28 cellular contexts compared by ENCODE assay signal in genomic region chr12:122610911-122611310, GRCh38.
A peak's percentile ranks its signal among the peaks of the same experiment; 100 is the strongest.
DNase-seq lines count a peak whose midpoint lies in the region; TF ChIP-seq lines count a peak whose summit lies in the region.
"Had no signal": no experiment of that assay in that cellular context is flagged by ENCODE, and none has a peak within 500 bp of the region (broad histone marks: within the 10 kb centered on the region; RNA-seq: fewer than 3 reads in every experiment).

No MANE protein-coding gene starts in this region.

- DNase-seq in HS-5 (ENCODE audit: low read depth) (peak; percentile 3), amniotic epithelial cell (ENCODE audit: low read depth) (peak; percentile 28), fibroblast of villous mesenchyme (ENCODE audit: low read depth) (peak; percentile 2), trophoblast cell (peak; percentile 11 to 46), T1000 (lab: John Stamatoyannopoulos, UW) (no peak), EL (no peak), DMS79 treated with DMSO at 0.1 percent for 48 hours (lab: John Stamatoyannopoulos, UW) (no peak)
- DNase-seq: activated B cell treated with CpG ODN at 0.5 μM for 24 hours; activated CD4-positive, alpha-beta T cell treated with anti-CD3 and anti-CD28 coated beads, Interleukin-2, amount 50 U/mL, for 1 hour; activated naive CD8-positive, alpha-beta T cell treated with anti-CD3 and anti-CD28 coated beads, Interleukin-2, amount 50 U/mL, for 24 hours; activated T-cell treated with anti-CD3 and anti-CD28 coated beads, Interleukin-2, amount 50 U/mL, for 4 hours; C1 segment of cervical spinal cord; COR-L47; DND-41; gastrocnemius medialis; hypothalamus; immature natural killer cell; left ventricle myocardium superior; NCI-H1048; NCI-H187 treated with DMSO at 0.1 percent for 48 hours; NCI-H2171 treated with DMSO at 0.1 percent for 48 hours; NCI-H524 treated with DMSO at 0.1 percent for 48 hours; ovary; Peyer's patch; spleen; SW 1271; transverse colon had no signal

- H3K4me3 ChIP-seq in fibroblast of villous mesenchyme (ENCODE audit: low read depth, low read length) (no peak overlapping the region), trophoblast cell (ENCODE audit: low read depth, low read length) (no peak overlapping the region)
- H3K4me3 ChIP-seq: gastrocnemius medialis, ovary, Peyer's patch, right atrium auricular region, spleen, transverse colon had no signal

- H2BK12ac ChIP-seq in trophoblast cell (ENCODE audit: low read length), result no peak overlapping the region

- no peaks in the 10 kb centered on the region for H3K27me3 ChIP-seq in trophoblast cell (ENCODE audit: insufficient read depth, low read length)
- H3K27me3 ChIP-seq: gastrocnemius medialis, ovary, Peyer's patch, right atrium auricular region, spleen, transverse colon had no signal

- no peaks in the 10 kb centered on the region for H3K9me3 ChIP-seq in trophoblast cell (ENCODE audit: insufficient read depth, low read depth, low read length)
- H3K9me3 ChIP-seq: gastrocnemius medialis, ovary, Peyer's patch, right atrium auricular region, spleen, transverse colon had no signal

- no peak overlapping the region for H2BK120ac ChIP-seq in trophoblast cell (ENCODE audit: insufficient read depth, low read length, poor library complexity)

- H3K18ac ChIP-seq in trophoblast cell (ENCODE audit: low read length), result no peak overlapping the region

- H3K27ac ChIP-seq in trophoblast cell (ENCODE audit: low read depth, low read length), result peak overlapping the region; percentile 61
- H3K27ac ChIP-seq: gastrocnemius medialis, ovary, Peyer's patch, right atrium auricular region, spleen, transverse colon had no signal

- H3K23ac ChIP-seq in trophoblast cell (ENCODE audit: low read length), result no peak overlapping the region

- H2AK5ac ChIP-seq in trophoblast cell (ENCODE audit: low read length), result no peak overlapping the region

- peaks cover 6 to 15% of the 10 kb centered on the region in 2 experiments for H3K36me3 ChIP-seq in trophoblast cell (ENCODE audit: control insufficient read depth in 1 of 2, insufficient read depth in 2 of 2, low read length in 2 of 2)
- H3K36me3 ChIP-seq: gastrocnemius medialis, ovary, right atrium auricular region, transverse colon had no signal

- no peak overlapping the region for H4K91ac ChIP-seq in trophoblast cell (ENCODE audit: low read depth, low read length)

- TF ChIP-seq CTCF in fibroblast of villous mesenchyme (IDR thresholded peaks at IDR 0.05; ENCODE audit: insufficient read depth, low read depth, low read length), result no peak

- peaks cover 4 to 6% of the 10 kb centered on the region in 2 experiments for H3K4me1 ChIP-seq in trophoblast cell (ENCODE audit: control insufficient read depth in 1 of 2, insufficient read depth in 2 of 2, low read length in 2 of 2)
- H3K4me1 ChIP-seq: gastrocnemius medialis, Peyer's patch, right atrium auricular region, spleen, transverse colon had no signal

- no CpG with 5 or more reads among the region's 2 CpGs for WGBS in trophoblast cell (ENCODE audit: extremely low coverage, insufficient coverage, insufficient read length)

- no peak overlapping the region for H3K14ac ChIP-seq in trophoblast cell (ENCODE audit: low read length)

- H4K12ac ChIP-seq in trophoblast cell (ENCODE audit: low read depth, low read length), result no peak overlapping the region

- H3K79me2 ChIP-seq in trophoblast cell (ENCODE audit: control insufficient read depth, insufficient read depth, low read length, poor library complexity), result no peaks in the 10 kb centered on the region

- H3K9ac ChIP-seq in trophoblast cell (ENCODE audit: low read length), result no peak overlapping the region

- no peak overlapping the region for H2BK5ac ChIP-seq in trophoblast cell (ENCODE audit: low read depth, low read length, poor library complexity)

- no peak overlapping the region for H3K4ac ChIP-seq in trophoblast cell (ENCODE audit: low read depth, low read length)

- H3K4me2 ChIP-seq in trophoblast cell (ENCODE audit: low read length), result peak overlapping the region; percentile 32

- H3K79me1 ChIP-seq in trophoblast cell (ENCODE audit: low read length), result peaks cover 4% of the 10 kb centered on the region

- H2AFZ ChIP-seq in trophoblast cell (ENCODE audit: insufficient read depth, low read length, poor library complexity), result no peak overlapping the region

- no peak overlapping the region for H4K8ac ChIP-seq in trophoblast cell (ENCODE audit: low read depth, low read length)

Comparison
In these comparisons a context has a peak if more than half of its experiments do, and no peak if none do; other contexts are left out.
1. DNase-seq: peak in HS-5 (single experiment), amniotic epithelial cell (single experiment), fibroblast of villous mesenchyme (single experiment) and trophoblast cell (2 of 2); none in T1000 (single experiment), EL (single experiment) and DMS79 treated with DMSO at 0.1 percent for 48 hours (single experiment).